Comparison of ENCODE assay signal across 22 cellular contexts in genomic region chr11:32309541-32310217, GRCh38.
DNase-seq lines count a peak whose midpoint lies in the region; ATAC-seq and TF ChIP-seq lines count a peak whose summit lies in the region.
"Had no signal": no experiment of that assay in that cellular context is flagged by ENCODE, and none has a peak within 500 bp of the region (broad histone marks: within the 10 kb centered on the region; RNA-seq: fewer than 3 reads in every experiment).

No MANE protein-coding gene starts in this region.

- no peak for TF ChIP-seq CTCF in choroid plexus epithelial cell (conservative IDR thresholded peaks at IDR 0.05; ENCODE audit: low read depth, low read length)
- no peak for TF ChIP-seq CTCF in nephron (IDR thresholded peaks at IDR 0.05; ENCODE audit: unreplicated experiment in 3 of 3)

- CTCF ChIA-PET in HEK293T (lab: Yijun Ruan, JAX): no interaction called here

- POLR2A ChIA-PET in HEK293T (lab: Yijun Ruan, JAX): no interaction called here

- H3K4me3 ChIP-seq in choroid plexus epithelial cell (ENCODE audit: low read depth, low read length): no peak overlapping the region
- H3K4me3 ChIP-seq: cardiac muscle cell, left ventricle myocardium inferior had no signal

- ATAC-seq in GM18873 (IDR thresholded peaks at IDR 0.05; ENCODE audit: low FRiP score, unreplicated experiment): no peak
- ATAC-seq: activated T-cell treated with anti-CD3 and anti-CD28 coated beads, Interleukin-2, amount 50 U/mL, for 72 hours; naive thymus-derived CD8-positive, alpha-beta T cell had no signal

- H3K27ac Mint-ChIP-seq in nephron: peak overlapping the region; percentile 1 to 38 (median 35)
- no peak overlapping the region for H3K27ac Mint-ChIP-seq in activated CD4-positive, alpha-beta T cell treated with anti-CD3 and anti-CD28 coated beads, Interleukin-2, amount 10 ng/mL, durations not matched to agents 24 days and 14 days
- H3K27ac Mint-ChIP-seq: activated CD4-positive, alpha-beta T cell treated with anti-CD3 and anti-CD28 coated beads, Interleukin-2, amount 10 ng/mL, durations not matched to agents 7 days and 5 days; activated T-cell treated with anti-CD3 and anti-CD28 coated beads, Interleukin-2, amount 50 U/mL, for 72 hours; dendritic cell treated with granulocyte-macrophage colony-stimulating factor and Interleukin-4, amounts not matched to agents 40 ng/mL and 50 ng/mL, for 4 days; HFFc6; naive thymus-derived CD8-positive, alpha-beta T cell; T-helper 2 cell treated with Interferon-gamma antibody and Interleukin-4, amounts not matched to agents 5 μg/mL and 100 μg/mL, for 36 hours had no signal

- DNase-seq in HEK293T (ENCODE audit: extremely low spot score) (peak; percentile 33), NCI-H226 (peak; percentile 13), choroid plexus epithelial cell (ENCODE audit: low read depth) (peak; percentile 25), NCI-H2107 treated with DMSO at 0.1 percent for 48 hours (lab: John Stamatoyannopoulos, UW; ENCODE audit: unreplicated experiment) (no peak)
- no peak for DNase-seq in activated CD4-positive, alpha-beta T cell treated with anti-CD3 and anti-CD28 coated beads, Interleukin-2, amount 10 ng/mL, durations not matched to agents 24 days and 14 days
- no peak for DNase-seq in activated CD4-positive, CD25-positive, alpha-beta regulatory T cell (lab: John Stamatoyannopoulos, UW)
- DNase-seq: activated CD4-positive, alpha-beta T cell treated with anti-CD3 and anti-CD28 coated beads, Interleukin-2, amount 10 ng/mL, durations not matched to agents 7 days and 5 days; activated naive CD4-positive, alpha-beta T cell treated with Interleukin-2 at 50 U/mL for 16 hours; activated T-cell treated with anti-CD3 and anti-CD28 coated beads, Interleukin-2, amount 50 U/mL, for 72 hours; C1 segment of cervical spinal cord; HFFc6; left ventricle myocardium inferior; midbrain; naive thymus-derived CD8-positive, alpha-beta T cell; NCI-H2081; NCI-H524; retina had no signal

- peak overlapping the region in 1 of 3 experiments; percentile 1 for H3K4me3 Mint-ChIP-seq in nephron
- H3K4me3 Mint-ChIP-seq in activated CD4-positive, alpha-beta T cell treated with anti-CD3 and anti-CD28 coated beads, Interleukin-2, amount 10 ng/mL, durations not matched to agents 24 days and 14 days: no peak overlapping the region
- H3K4me3 Mint-ChIP-seq: activated CD4-positive, alpha-beta T cell treated with anti-CD3 and anti-CD28 coated beads, Interleukin-2, amount 10 ng/mL, durations not matched to agents 7 days and 5 days; activated T-cell treated with anti-CD3 and anti-CD28 coated beads, Interleukin-2, amount 50 U/mL, for 72 hours; dendritic cell treated with granulocyte-macrophage colony-stimulating factor and Interleukin-4, amounts not matched to agents 40 ng/mL and 50 ng/mL, for 4 days; HFFc6; naive thymus-derived CD8-positive, alpha-beta T cell; T-helper 2 cell treated with Interferon-gamma antibody and Interleukin-4, amounts not matched to agents 5 μg/mL and 100 μg/mL, for 36 hours had no signal

- no peaks in the 10 kb centered on the region for H3K9me3 Mint-ChIP-seq in nephron
- no peaks in the 10 kb centered on the region for H3K9me3 Mint-ChIP-seq in activated CD4-positive, alpha-beta T cell treated with anti-CD3 and anti-CD28 coated beads, Interleukin-2, amount 10 ng/mL, durations not matched to agents 24 days and 14 days
- H3K9me3 Mint-ChIP-seq: activated CD4-positive, alpha-beta T cell treated with anti-CD3 and anti-CD28 coated beads, Interleukin-2, amount 10 ng/mL, durations not matched to agents 7 days and 5 days; activated T-cell treated with anti-CD3 and anti-CD28 coated beads, Interleukin-2, amount 50 U/mL, for 72 hours; dendritic cell treated with granulocyte-macrophage colony-stimulating factor and Interleukin-4, amounts not matched to agents 40 ng/mL and 50 ng/mL, for 4 days; HFFc6; naive thymus-derived CD8-positive, alpha-beta T cell; T-helper 2 cell treated with Interferon-gamma antibody and Interleukin-4, amounts not matched to agents 5 μg/mL and 100 μg/mL, for 36 hours had no signal

- no peaks in the 10 kb centered on the region for H3K27me3 Mint-ChIP-seq in nephron (ENCODE audit: low read depth)
- peaks cover 6% of the 10 kb centered on the region for H3K27me3 Mint-ChIP-seq in activated CD4-positive, alpha-beta T cell treated with anti-CD3 and anti-CD28 coated beads, Interleukin-2, amount 10 ng/mL, durations not matched to agents 24 days and 14 days
- H3K27me3 Mint-ChIP-seq: activated CD4-positive, alpha-beta T cell treated with anti-CD3 and anti-CD28 coated beads, Interleukin-2, amount 10 ng/mL, durations not matched to agents 7 days and 5 days; dendritic cell treated with granulocyte-macrophage colony-stimulating factor and Interleukin-4, amounts not matched to agents 40 ng/mL and 50 ng/mL, for 4 days had no signal

- intact Hi-C loops in activated CD4-positive, alpha-beta T cell treated with anti-CD3 and anti-CD28 coated beads, Interleukin-2, amount 10 ng/mL, durations not matched to agents 24 days and 14 days (cut with micrococcal nuclease): no loop called here

- no peaks in the 10 kb centered on the region for H3K36me3 Mint-ChIP-seq in nephron (ENCODE audit: low read depth)
- H3K36me3 Mint-ChIP-seq in activated CD4-positive, alpha-beta T cell treated with anti-CD3 and anti-CD28 coated beads, Interleukin-2, amount 10 ng/mL, durations not matched to agents 24 days and 14 days (ENCODE audit: low read depth): no peaks in the 10 kb centered on the region
- H3K36me3 Mint-ChIP-seq: naive thymus-derived CD8-positive, alpha-beta T cell had no signal

- H3K4me1 Mint-ChIP-seq in nephron: peaks cover 32% of the 10 kb centered on the region
- peaks cover 2% of the 10 kb centered on the region for H3K4me1 Mint-ChIP-seq in activated CD4-positive, alpha-beta T cell treated with anti-CD3 and anti-CD28 coated beads, Interleukin-2, amount 10 ng/mL, durations not matched to agents 24 days and 14 days
- H3K4me1 Mint-ChIP-seq: activated CD4-positive, alpha-beta T cell treated with anti-CD3 and anti-CD28 coated beads, Interleukin-2, amount 10 ng/mL, durations not matched to agents 7 days and 5 days had no signal

TF ChIP-seq in HEK293T, 16 proteins besides CTCF, POLR2A, EP300 and RAD21:
- TF ChIP-seq NFRKB (IDR thresholded peaks at IDR 0.05) (no peak), FOXM1 (IDR thresholded peaks at IDR 0.05; ENCODE audit: borderline replicate concordance) (no peak), ELF4 (IDR thresholded peaks at IDR 0.05) (no peak), PKNOX1 (IDR thresholded peaks at IDR 0.05) (peak; percentile 71)

Comparison
In these comparisons a context has a peak if more than half of its experiments do, and no peak if none do; other contexts are left out.
1. DNase-seq: peak in HEK293T (single experiment), NCI-H226 (single experiment) and choroid plexus epithelial cell (single experiment); none in activated CD4-positive, alpha-beta T cell treated with anti-CD3 and anti-CD28 coated beads, Interleukin-2, amount 10 ng/mL, durations not matched to agents 24 days and 14 days (single experiment), activated CD4-positive, CD25-positive, alpha-beta regulatory T cell (0 of 4) and NCI-H2107 treated with DMSO at 0.1 percent for 48 hours (single experiment).